25 cellular contexts compared by ENCODE assay signal in genomic region chr3:135192929-135193328, GRCh38.
DNase-seq lines count a peak whose midpoint lies in the region; ATAC-seq and TF ChIP-seq lines count a peak whose summit lies in the region.
"Had no signal": no experiment of that assay in that cellular context is flagged by ENCODE, and none has a peak within 500 bp of the region (broad histone marks: within the 10 kb centered on the region; RNA-seq: fewer than 3 reads in every experiment).

No MANE protein-coding gene starts in this region.

- peak; percentile 37 for DNase-seq in BE2C
- DNase-seq in M059J (ENCODE audit: low read depth): peak; percentile 44
- DNase-seq in fibroblast of mammary gland (ENCODE audit: low read depth): peak; percentile 25
- peak; percentile 10 for DNase-seq in stromal cell of bone marrow (ENCODE audit: low read depth)
- no peak for DNase-seq in NCI-H2196 (lab: John Stamatoyannopoulos, UW; ENCODE audit: unreplicated experiment)
- DNase-seq in central memory CD4-positive, alpha-beta T cell: no peak
- DNase-seq: activated CD4-positive, alpha-beta T cell treated with anti-CD3 and anti-CD28 coated beads, Interleukin-2, amount 50 U/mL, for 1 hour; activated CD4-positive, CD25-positive, alpha-beta regulatory T cell; activated gamma-delta T cell treated with Interleukin-2 at 50 U/mL for 16 hours; activated T-cell treated with anti-CD3 and anti-CD28 coated beads, Interleukin-2, amount 50 U/mL, for 48 hours; COR-L47; DMS53; GDM1; NCI-H1105; NCI-H187 treated with DMSO at 0.1 percent for 48 hours; NCI-H2171 treated with DMSO at 0.1 percent for 48 hours; NCI-H510A treated with DMSO at 0.1 percent for 48 hours; nephron progenitor cell; RPMI8226; stimulated activated naive B cell treated with anti-CD40 and anti-IgM and Interleukin-4, amounts not matched to agents 10 μg/mL and 1 μg/mL and 100 μg/mL, for 72 hours; testis had no signal

- H3K9me3 ChIP-seq in BE2C: no peaks in the 10 kb centered on the region
- H3K9me3 ChIP-seq: SJSA1, testis had no signal

- H3K36me3 ChIP-seq in BE2C: no peaks in the 10 kb centered on the region
- H3K36me3 ChIP-seq: SJSA1 had no signal

- no peak for ATAC-seq in GM21381 (IDR thresholded peaks at IDR 0.05; ENCODE audit: unreplicated experiment)
- ATAC-seq: left lobe of liver; stimulated activated naive B cell treated with anti-CD40 and anti-IgM and Interleukin-4, amounts not matched to agents 10 μg/mL and 1 μg/mL and 100 μg/mL, for 72 hours had no signal

- H3K27me3 ChIP-seq in BE2C: no peaks in the 10 kb centered on the region
- H3K27me3 ChIP-seq: SJSA1, testis had no signal

- peaks cover 4% of the 10 kb centered on the region; the same call in 1 of the 2 replicates for H3K4me1 ChIP-seq in BE2C
- H3K4me1 ChIP-seq: SJSA1, testis had no signal

- H3K4me3 ChIP-seq in BE2C (ENCODE audit: low read depth, low read length) (no peak overlapping the region), fibroblast of mammary gland (ENCODE audit: control insufficient read depth, low read depth, low read length) (no peak overlapping the region)
- H3K4me3 ChIP-seq: SJSA1, skin epidermis, testis had no signal

- TF ChIP-seq CTCF in BE2C (IDR thresholded peaks at IDR 0.05; ENCODE audit: low read depth, low read length) (no peak), fibroblast of mammary gland (conservative IDR thresholded peaks at IDR 0.05; ENCODE audit: control insufficient read depth, insufficient read depth, low read depth, low read length) (no peak)

Comparison
In these comparisons a context has a peak if more than half of its experiments do, and no peak if none do; other contexts are left out.
1. DNase-seq: peak in BE2C (single experiment), M059J (single experiment), fibroblast of mammary gland (single experiment) and stromal cell of bone marrow (single experiment); none in NCI-H2196 (single experiment) and central memory CD4-positive, alpha-beta T cell (single experiment).